Comparison of ENCODE assay signal across 21 cellular contexts in the genomic region with DNA sequence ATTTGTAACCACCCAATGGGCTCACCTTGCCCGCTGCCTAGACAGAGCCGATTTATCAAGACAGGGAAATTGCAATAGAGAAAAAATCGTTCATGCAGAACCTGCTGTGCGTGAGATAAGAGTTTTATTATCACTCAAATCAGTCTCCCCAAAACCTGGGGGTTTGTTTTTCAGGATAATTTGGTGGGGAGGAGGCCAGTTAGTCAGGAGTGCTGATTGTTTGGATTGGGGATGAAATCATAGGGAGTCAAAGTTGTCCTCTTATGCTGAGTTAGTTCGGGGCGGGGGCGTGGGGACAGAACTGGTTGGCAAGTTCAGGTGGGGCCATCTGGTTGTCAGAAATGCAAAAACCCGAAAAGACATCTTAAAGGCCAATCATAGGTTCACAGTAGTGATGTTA.
"Had no signal": no experiment of that assay in that cellular context is flagged by ENCODE, and none has a peak within 500 bp of the region (broad histone marks: within the 10 kb centered on the region; RNA-seq: fewer than 3 reads in every experiment).

No MANE protein-coding gene starts in this region.

- H3K9me3 Mint-ChIP-seq: IgD-negative memory B cell, T-cell had no signal

- H3K36me3 Mint-ChIP-seq: IgD-negative memory B cell had no signal

- H3K4me3 Mint-ChIP-seq: T-cell had no signal

- H3K4me1 ChIP-seq: SJSA1 had no signal

- DNase-seq: KBM-7, NCI-H1092, NCI-H1105 treated with DMSO at 0.1 percent for 48 hours, NCI-H1417 treated with DMSO at 0.1 percent for 48 hours, NCI-H146, NCI-H1694 treated with DMSO at 0.1 percent for 48 hours, NCI-H1930, NCI-H2081, NCI-H2107, NCI-H2227 treated with DMSO at 0.1 percent for 48 hours, NCI-H524, NCI-H526 treated with DMSO at 0.1 percent for 48 hours, NCI-H748 treated with DMSO at 0.1 percent for 48 hours, Right ventricle myocardium superior, RPMI8226, SIG-M5, SW 1271, T-cell had no signal

- ATAC-seq: T-cell had no signal

- H3K36me3 ChIP-seq: SJSA1 had no signal

- H3K27ac Mint-ChIP-seq: T-cell had no signal

- H3K4me3 ChIP-seq: SJSA1, SK-N-MC had no signal

- H3K27me3 ChIP-seq: SJSA1 had no signal

- H3K9me3 ChIP-seq: SJSA1 had no signal

- H3K27me3 Mint-ChIP-seq: IgD-negative memory B cell, T-cell had no signal

- H3K4me1 Mint-ChIP-seq: T-cell had no signal

- H3K27ac ChIP-seq: SJSA1, SK-N-MC had no signal
